Comparison of ENCODE assay signal across 21 cellular contexts in the genomic region with DNA sequence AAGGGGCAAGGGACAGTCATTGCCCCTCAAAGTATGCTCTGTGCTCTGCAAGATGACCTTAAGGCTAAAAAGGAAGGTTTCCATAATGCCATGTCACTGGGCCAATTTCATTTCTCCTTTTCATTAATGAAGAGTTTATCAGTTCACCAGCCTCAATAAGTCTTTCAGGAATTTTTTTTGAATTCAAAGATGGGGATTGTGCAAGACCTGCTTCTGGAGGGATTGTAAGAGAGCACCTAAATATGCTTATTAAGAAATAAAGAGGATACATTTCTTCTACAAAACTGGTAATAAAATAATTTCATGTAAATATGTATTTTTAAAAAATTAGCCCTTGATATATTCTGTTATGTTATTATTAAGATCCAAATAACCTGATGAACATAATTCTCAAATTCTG.
DNase-seq lines count a peak whose midpoint lies in the region; ATAC-seq, FAIRE-seq and TF ChIP-seq lines count a peak whose summit lies in the region.
"Had no signal": no experiment of that assay in that cellular context is flagged by ENCODE, and none has a peak within 500 bp of the region (broad histone marks: within the 10 kb centered on the region; RNA-seq: fewer than 3 reads in every experiment).

No MANE protein-coding gene starts in this region.

- intact Hi-C loops in IMR-90 (cut with micrococcal nuclease): no loop called here
- intact Hi-C loops in esophagus squamous epithelium (cut with DNase I): no loop called here

- H4K20me1 ChIP-seq in IMR-90 (ENCODE audit: insufficient read depth, low read length): no peaks in the 10 kb centered on the region

- no peak for TF ChIP-seq RAD21 in IMR-90 (IDR thresholded peaks at IDR 0.05; ENCODE audit: low read length)

- POLR2A ChIA-PET in IMR-90 (lab: Charles Lee; ENCODE audit: unreplicated experiment): no interaction called here

- H3K4ac ChIP-seq in IMR-90 (ENCODE audit: low read depth, low read length): no peak overlapping the region

- no peak for ATAC-seq in IMR-90 (ENCODE audit: low read depth)
- ATAC-seq: CD8-positive, alpha-beta T cell; GM12878 had no signal

- H2BK5ac ChIP-seq in IMR-90 (ENCODE audit: low read depth, low read length, poor library complexity, severe bottlenecking): peak overlapping the region; percentile 30

- H2AK9ac ChIP-seq in IMR-90 (replicated peaks; ENCODE audit: low read depth, low read length, poor library complexity): no peak overlapping the region

- H3K79me1 ChIP-seq in IMR-90 (ENCODE audit: low read depth in 1 of 2, low read length in 2 of 2): no peaks in the 10 kb centered on the region

- H4K5ac ChIP-seq in IMR-90 (ENCODE audit: low read depth, low read length): no peak overlapping the region

- no peak overlapping the region for H2AK5ac ChIP-seq in IMR-90 (ENCODE audit: low read depth, low read length)

- no peak overlapping the region; the same call in 1 of the 2 replicates for H2BK120ac ChIP-seq in IMR-90 (ENCODE audit: low read depth, low read length)

- H3K4me1 ChIP-seq in IMR-90 (ENCODE audit: control insufficient read depth, insufficient read depth, low read length) (no peaks in the 10 kb centered on the region; the same call in 1 of the 2 replicates), esophagus squamous epithelium (peaks cover 0 to 32% (median 0%) of the 10 kb centered on the region in 3 donors)
- H3K4me1 ChIP-seq: Caco-2 had no signal

- TF ChIP-seq CTCF in IMR-90 (conservative IDR thresholded peaks at IDR 0.05; ENCODE audit: low read depth, low read length) (no peak), esophagus squamous epithelium (IDR thresholded peaks at IDR 0.05) (no peak)

- in situ Hi-C loops in IMR-90 (cut with MboI; ENCODE audit: low sequenced_read_pairs): no loop called here

- CTCF ChIA-PET in IMR-90 (lab: Yijun Ruan, JAX): no interaction called here

- no peak overlapping the region for H2BK20ac ChIP-seq in IMR-90 (ENCODE audit: low read depth, low read length)

- no peak for DNase-seq in IMR-90
- peak; percentile 45 for DNase-seq in amniotic epithelial cell (ENCODE audit: low read depth)
- no peak for DNase-seq in esophagus squamous epithelium (lab: John Stamatoyannopoulos, UW)
- peak; percentile 54 for DNase-seq in iris pigment epithelial cell (ENCODE audit: low read depth)
- no peak for DNase-seq in GM19238 (ENCODE audit: insufficient read length, low spot score)
- no peak for DNase-seq in GM19239 (ENCODE audit: insufficient read length, low spot score)
- no peak for DNase-seq in activated CD4-positive, alpha-beta T cell treated with anti-CD3 and anti-CD28 coated beads, Interleukin-2, amount 50 U/mL, for 4 hours
- no peak for DNase-seq in CD1c-positive myeloid dendritic cell (ENCODE audit: extremely low spot score)
- DNase-seq: C1 segment of cervical spinal cord; Caco-2; CD4-positive, CD25-positive, alpha-beta regulatory T cell; CD8-positive, alpha-beta T cell; DMS 273 treated with DMSO at 0.1 percent for 48 hours; DMS79; EL; GDM1; H7; HCEC 1CT had no signal

- H3K9me3 ChIP-seq in IMR-90 (ENCODE audit: control insufficient read depth, insufficient read depth, low read length) (no peaks in the 10 kb centered on the region), esophagus squamous epithelium (no peaks in the 10 kb centered on the region)
- H3K9me3 ChIP-seq: Caco-2 had no signal

- FAIRE-seq in GM19239 (lab: Jason Lieb, UNC): no peak
- FAIRE-seq: GM12878, H1 had no signal

- no peak overlapping the region for H4K8ac ChIP-seq in IMR-90 (ENCODE audit: low read depth in 2 of 2, low read length in 2 of 2)

- no peak overlapping the region for H3K23ac ChIP-seq in IMR-90 (ENCODE audit: low read depth, low read length)

- H3K9ac ChIP-seq in IMR-90 (ENCODE audit: low read depth, low read length): no peak overlapping the region
- H3K9ac ChIP-seq: GM23248 had no signal

- H3K4me3 ChIP-seq in IMR-90 (ENCODE audit: insufficient read depth, low read depth, low read length) (no peak overlapping the region), esophagus squamous epithelium (no peak overlapping the region)
- H3K4me3 ChIP-seq: GM12878, GM23248 had no signal

- dilution Hi-C loops in IMR-90 (cut with HindIII; ENCODE audit: low sequenced_read_pairs, unreplicated experiment): no loop called here

- H2BK15ac ChIP-seq in IMR-90 (ENCODE audit: low read depth, low read length): 0 out of 3 replicates have a peak overlapping the region, but pooled peaks have one; percentile 4

- H3K4me2 ChIP-seq in IMR-90 (ENCODE audit: low read depth, low read length): no peak overlapping the region

- H4K91ac ChIP-seq in IMR-90 (ENCODE audit: insufficient read depth, low read depth, low read length): no peak overlapping the region

- H3K18ac ChIP-seq in IMR-90 (ENCODE audit: low read depth, low read length): no peak overlapping the region

- TF ChIP-seq POLR2A in IMR-90 (IDR thresholded peaks at IDR 0.05; ENCODE audit: low read depth, low read length) (no peak), esophagus squamous epithelium (IDR thresholded peaks at IDR 0.05) (no peak)

- no TSS peak for BruUV-seq in IMR-90 (replicated peaks; lab: Mats Ljungman, UMichigan)

- H3K9me1 ChIP-seq in IMR-90 (ENCODE audit: insufficient read depth, low read length): no peaks in the 10 kb centered on the region

- H3K14ac ChIP-seq in IMR-90 (replicated peaks; ENCODE audit: low read depth, low read length): no peak overlapping the region

- H3K56ac ChIP-seq in IMR-90 (ENCODE audit: extremely low read depth, insufficient read depth, low read length): no peak overlapping the region

- no peak overlapping the region for H3K27ac ChIP-seq in IMR-90 (ENCODE audit: insufficient read depth, low read length)
- H3K27ac ChIP-seq in esophagus squamous epithelium: peak overlapping the region in 3 of 4 donors; percentile 24 to 72 (median 42)
- H3K27ac ChIP-seq: GM23248 had no signal

- H3K27me3 ChIP-seq in IMR-90 (ENCODE audit: control insufficient read depth, insufficient read depth, low read length) (no peaks in the 10 kb centered on the region), esophagus squamous epithelium (no peaks in the 10 kb centered on the region)

- no peaks in the 10 kb centered on the region for H3K36me3 ChIP-seq in IMR-90 (ENCODE audit: control insufficient read depth, insufficient read depth, low read length)
- H3K36me3 ChIP-seq in esophagus squamous epithelium: no peaks in the 10 kb centered on the region

- H2AFZ ChIP-seq in IMR-90 (replicated peaks; ENCODE audit: low read length, poor library complexity): no peak overlapping the region
- H2AFZ ChIP-seq: GM23248 had no signal

TF ChIP-seq in IMR-90, 13 proteins besides CTCF, POLR2A, EP300 and RAD21:
- peak; percentile 79 for TF ChIP-seq CEBPB (IDR thresholded peaks at IDR 0.05; ENCODE audit: low read depth, low read length)
- TF ChIP-seq NFE2L2 (IDR thresholded peaks at IDR 0.05; ENCODE audit: low read depth, low read length): no peak

Comparison
In these comparisons a context has a peak if more than half of its experiments do, and no peak if none do; other contexts are left out.
1. DNase-seq: peak in amniotic epithelial cell (single experiment) and iris pigment epithelial cell (single experiment); none in IMR-90 (single experiment), esophagus squamous epithelium (single experiment), GM19238 (single experiment), GM19239 (single experiment), activated CD4-positive, alpha-beta T cell treated with anti-CD3 and anti-CD28 coated beads, Interleukin-2, amount 50 U/mL, for 4 hours (0 of 2) and CD1c-positive myeloid dendritic cell (single experiment).